7 cellular contexts compared by ENCODE assay signal in genomic region chr16:89561195-89562026, GRCh38. TPM values are rescaled to one million over a fixed set of nuclear protein-coding genes. Genes with fewer than 3 reads are reported as not detected.
DNase-seq lines count a peak whose midpoint lies in the region; ATAC-seq lines count a peak whose summit lies in the region.

No MANE protein-coding gene starts in this region.

- peak overlapping the region; percentile 92 for H3K27ac ChIP-seq in substantia nigra (ENCODE audit: low read depth, low read length, poor library complexity, severe bottlenecking)

- H3K4me1 Mint-ChIP-seq in IgD-negative memory B cell (peaks cover 35 to 56% (median 38%) of the 10 kb centered on the region in 3 donors), immature natural killer cell (peaks cover 53 to 60% of the 10 kb centered on the region in 2 donors)
- peaks cover 59% of the 10 kb centered on the region for H3K4me1 Mint-ChIP-seq in activated naive CD4-positive, alpha-beta T cell treated with anti-CD3 and anti-CD28 coated beads, Interleukin-2, amount 10 ng/mL, durations not matched to agents 7 days and 5 days

- H3K9me3 Mint-ChIP-seq in IgD-negative memory B cell: no peaks in the 10 kb centered on the region
- no peaks in the 10 kb centered on the region for H3K9me3 Mint-ChIP-seq in activated naive CD4-positive, alpha-beta T cell treated with anti-CD3 and anti-CD28 coated beads, Interleukin-2, amount 10 ng/mL, durations not matched to agents 7 days and 5 days
- H3K9me3 Mint-ChIP-seq in immature natural killer cell: no peaks in the 10 kb centered on the region

- H3K4me3 Mint-ChIP-seq in IgD-negative memory B cell (peak overlapping the region; percentile 95 to 100 (median 97)), immature natural killer cell (peak overlapping the region; percentile 77 to 97 (median 81))
- H3K4me3 Mint-ChIP-seq in activated naive CD4-positive, alpha-beta T cell treated with anti-CD3 and anti-CD28 coated beads, Interleukin-2, amount 10 ng/mL, durations not matched to agents 7 days and 5 days: peak overlapping the region; percentile 98

- peak overlapping the region; percentile 94 to 99 (median 97) for H3K27ac Mint-ChIP-seq in IgD-negative memory B cell
- H3K27ac Mint-ChIP-seq in activated naive CD4-positive, alpha-beta T cell treated with anti-CD3 and anti-CD28 coated beads, Interleukin-2, amount 10 ng/mL, durations not matched to agents 7 days and 5 days: peak overlapping the region; percentile 100
- peak overlapping the region; percentile 49 to 97 (median 84) for H3K27ac Mint-ChIP-seq in immature natural killer cell

- DNase-seq in activated naive CD4-positive, alpha-beta T cell treated with anti-CD3 and anti-CD28 coated beads, Interleukin-2, amount 10 ng/mL, durations not matched to agents 7 days and 5 days: no peak
- peak in 1 of 3 donors; percentile 24 for DNase-seq in immature natural killer cell
- peak in 1 of 49 donors; percentile 17 for DNase-seq in substantia nigra (lab: John Stamatoyannopoulos, UW)
- DNase-seq in central memory CD4-positive, alpha-beta T cell: no peak

- CTCF ChIA-PET in activated naive CD4-positive, alpha-beta T cell treated with anti-CD3 and anti-CD28 coated beads, Interleukin-2, amount 10 ng/mL, durations not matched to agents 7 days and 5 days (lab: Charles Lee): interaction anchor here (0.9 kb wide), 1 partner anchor 54 kb away, joined by 3 read pairs; the partner anchor contains the start of gene SPG7

- H3K27me3 Mint-ChIP-seq in IgD-negative memory B cell: no peaks in the 10 kb centered on the region
- H3K27me3 Mint-ChIP-seq in activated naive CD4-positive, alpha-beta T cell treated with anti-CD3 and anti-CD28 coated beads, Interleukin-2, amount 10 ng/mL, durations not matched to agents 7 days and 5 days: no peaks in the 10 kb centered on the region
- peaks cover 6 to 18% (median 9%) of the 10 kb centered on the region in 3 donors for H3K27me3 Mint-ChIP-seq in immature natural killer cell (ENCODE audit: low read depth in 3 of 3)

- no peak for ATAC-seq in GM21723 (IDR thresholded peaks at IDR 0.05; ENCODE audit: unreplicated experiment)
- no peak for ATAC-seq in HG02973 (IDR thresholded peaks at IDR 0.05; ENCODE audit: unreplicated experiment)

- H3K36me3 Mint-ChIP-seq in IgD-negative memory B cell: peaks cover 10% of the 10 kb centered on the region
- peaks cover 45% of the 10 kb centered on the region for H3K36me3 Mint-ChIP-seq in activated naive CD4-positive, alpha-beta T cell treated with anti-CD3 and anti-CD28 coated beads, Interleukin-2, amount 10 ng/mL, durations not matched to agents 7 days and 5 days
- H3K36me3 Mint-ChIP-seq in immature natural killer cell: peaks cover 11 to 29% (median 15%) of the 10 kb centered on the region in 3 donors

RNA-seq across cellular contexts. Expression of gene RPL13, which starts 0.9 kb away (rescaled TPM):
- 6,684 TPM for polyA plus RNA-seq in IgD-negative memory B cell
- polyA plus RNA-seq in immature natural killer cell: 1,000 to 10,000 TPM; 1,461 to 3,229 (median 2,406) TPM

RNA-seq across cellular contexts. Expression of gene CPNE7, which starts 14.1 kb away (rescaled TPM):
- polyA plus RNA-seq in IgD-negative memory B cell (not detected), immature natural killer cell (1 to 10 TPM in 2 of 3 donors, not detected in 1; 1.9 to 5.1 TPM)

RNA-seq across cellular contexts. Expression of gene DPEP1, which starts 52.0 kb away (rescaled TPM):
- polyA plus RNA-seq in IgD-negative memory B cell (not detected), immature natural killer cell (not detected)

RNA-seq across cellular contexts. Expression of gene SPG7, which starts 53.2 kb away (rescaled TPM):
- polyA plus RNA-seq in IgD-negative memory B cell: 47.0 TPM
- polyA plus RNA-seq in immature natural killer cell: 10 to 100 TPM; 39.7 to 48.4 (median 41.0) TPM
